14 cellular contexts compared by ENCODE assay signal in the genomic region with DNA sequence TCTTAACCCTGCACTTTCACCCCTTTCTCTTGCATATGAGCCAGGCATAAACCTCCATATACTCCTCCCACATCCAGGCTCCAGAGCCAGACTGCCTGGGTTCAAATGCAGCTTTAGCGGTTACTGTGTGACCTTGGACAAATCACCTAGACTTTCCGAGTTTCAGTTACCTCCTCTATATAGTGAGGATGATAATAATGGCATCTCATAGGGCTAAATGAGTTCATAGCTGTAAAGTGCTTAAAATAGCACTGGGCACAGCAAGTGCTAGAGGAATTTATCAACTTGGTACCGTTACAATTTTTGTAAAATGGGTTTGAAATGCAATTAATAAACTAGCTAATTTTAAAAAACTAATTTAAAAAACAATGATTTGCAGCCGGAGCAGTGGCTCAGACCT. TPM values are rescaled to one million over a fixed set of nuclear protein-coding genes. Genes with fewer than 3 reads are reported as not detected.
DNase-seq lines count a peak whose midpoint lies in the region; ATAC-seq, FAIRE-seq and TF ChIP-seq lines count a peak whose summit lies in the region.
"Had no signal": no experiment of that assay in that cellular context is flagged by ENCODE, and none has a peak within 500 bp of the region (broad histone marks: within the 10 kb centered on the region; RNA-seq: fewer than 3 reads in every experiment).

No MANE protein-coding gene starts in this region.

- no peaks in the 10 kb centered on the region for H3K9me3 Mint-ChIP-seq in endothelial cell (ENCODE audit: unreplicated experiment)

- no peak overlapping the region for H3K27ac ChIP-seq in HepG2 (ENCODE audit: extremely low read length, insufficient read depth, low read length)
- no peak overlapping the region for H3K27ac ChIP-seq in right lobe of liver
- H3K27ac ChIP-seq in OCI-LY3 (ENCODE audit: low read length) = peak overlapping the region; percentile 70; the same call in 1 of the 2 replicates
- H3K27ac ChIP-seq in skeletal muscle tissue (ENCODE audit: low read depth, low read length) = peak overlapping the region; percentile 69

- no peak overlapping the region for H3K4me3 Mint-ChIP-seq in endothelial cell (ENCODE audit: unreplicated experiment)

- intact Hi-C loops in HepG2 (cut with micrococcal nuclease; ENCODE audit: unreplicated experiment) (no loop called here), right lobe of liver (cut with DNase I) (loop anchor here (5.0 to 10.0 kb wide), 2 partner anchors 107 to 245 kb away; no protein-coding TSS in a partner anchor)

- no peak for TF ChIP-seq EP300 in HepG2 (IDR thresholded peaks at IDR 0.05; ENCODE audit: low read depth in 2 of 2, low read length in 2 of 2)
- no peak for TF ChIP-seq EP300 in HepG2 (CRISPR knock-in tag; IDR thresholded peaks at IDR 0.05; ENCODE audit: borderline replicate concordance)

- 97% methylated on average over 4 of the region's 4 CpGs for WGBS in HepG2 (ENCODE audit: low lambda C conversion rate)
- 72% methylated on average over 4 of the region's 4 CpGs for WGBS in right lobe of liver (ENCODE audit: insufficient coverage, low coverage, low lambda C conversion rate, missing lambda C conversion rate)

- no peak overlapping the region for H3K4me2 ChIP-seq in HepG2 (ENCODE audit: low read depth, low read length)
- H3K4me2 ChIP-seq in OCI-LY3 (ENCODE audit: low read length) = no peak overlapping the region

- ATAC-seq in HepG2 (no peak), right lobe of liver (no peak), left lobe of liver (no peak)

- H3K4me3 ChIP-seq in HepG2 (replicated peaks in 1 of 3; ENCODE audit: insufficient read depth in 1 of 3, low read depth in 2 of 3, low read length in 3 of 3) (no peak overlapping the region), right lobe of liver (no peak overlapping the region), OCI-LY3 (ENCODE audit: low read length) (no peak overlapping the region), skeletal muscle tissue (ENCODE audit: low read length in 3 of 3) (no peak overlapping the region)
- H3K4me3 ChIP-seq: A549 had no signal

- in situ Hi-C loops in HepG2 (cut with HindIII; ENCODE audit: extremely low pct_ligation_motif_present, low pct_unique_long_range_greater_than_20kb) = no loop called here

- CTCF ChIA-PET in HepG2 (lab: Yijun Ruan, JAX; ENCODE audit: low intra/inter-chr PET ratio, low total read pairs) = no interaction called here

- TF ChIP-seq RAD21 in HepG2 (CRISPR knock-in tag; IDR thresholded peaks at IDR 0.05) = no peak

- peaks cover 4% of the 10 kb centered on the region for H3K27me3 Mint-ChIP-seq in endothelial cell (ENCODE audit: unreplicated experiment)

- peaks cover 35% of the 10 kb centered on the region for H3K36me3 Mint-ChIP-seq in endothelial cell (ENCODE audit: low read depth, unreplicated experiment)

- POLR2A ChIA-PET in HepG2 (lab: Yijun Ruan, JAX) = interaction anchor here (0.6 kb wide), 1 partner anchor 117 kb away, joined by 3 read pairs; no protein-coding TSS in a partner anchor

- H3K9ac ChIP-seq in HepG2 (ENCODE audit: insufficient read depth, low read depth, low read length) = no peak overlapping the region
- H3K9ac ChIP-seq in OCI-LY3 (ENCODE audit: low read length) = no peak overlapping the region
- peak overlapping the region in 2 of 3 donors; percentile 76 to 80 for H3K9ac ChIP-seq in skeletal muscle tissue (ENCODE audit: low read depth in 1 of 3, low read length in 3 of 3)

- peaks cover 14 to 71% of the 10 kb centered on the region in 2 experiments for H3K36me3 ChIP-seq in HepG2 (replicated peaks in 1 of 2; ENCODE audit: control insufficient read depth in 1 of 2, insufficient read depth in 2 of 2, low read length in 2 of 2)
- peaks cover 0 to 33% (median 15%) of the 10 kb centered on the region in 4 donors for H3K36me3 ChIP-seq in right lobe of liver
- H3K36me3 ChIP-seq in OCI-LY3 (replicated peaks; ENCODE audit: low read depth, low read length) = peaks cover 58% of the 10 kb centered on the region
- H3K36me3 ChIP-seq in skeletal muscle tissue (ENCODE audit: control insufficient read depth in 3 of 3, insufficient read depth in 3 of 3, low read length in 3 of 3) = peaks cover 4 to 25% (median 5%) of the 10 kb centered on the region in 3 donors

- peak overlapping the region; percentile 55 for H3K27ac Mint-ChIP-seq in endothelial cell (ENCODE audit: unreplicated experiment)

- DNase-seq in HepG2 (ENCODE audit: low spot score) (no peak), right lobe of liver (no peak), endothelial cell (ENCODE audit: low spot score) (no peak), left lobe of liver (ENCODE audit: low spot score) (no peak), SHP77 (lab: John Stamatoyannopoulos, UW) (no peak)
- DNase-seq in stimulated activated CD4-positive, alpha-beta T cell treated with anti-CD3 and anti-CD28 coated beads, Interleukin-4, amount 100 ng/mL, for 24 hours = no peak
- DNase-seq: EL, NCI-H1436 treated with DMSO at 0.1 percent for 48 hours, NCI-H2029 treated with DMSO at 0.1 percent for 48 hours, NCI-H510A treated with DMSO at 0.1 percent for 48 hours, SHP77 treated with DMSO at 0.1 percent for 48 hours had no signal

- TF ChIP-seq CTCF in HepG2 (CRISPR knock-in tag; IDR thresholded peaks at IDR 0.05) (no peak), right lobe of liver (IDR thresholded peaks at IDR 0.05) (no peak), OCI-LY3 (IDR thresholded peaks at IDR 0.05; ENCODE audit: low read depth, low read length) (no peak), endothelial cell (IDR thresholded peaks at IDR 0.05; ENCODE audit: unreplicated experiment) (no peak)

- no peaks in the 10 kb centered on the region for H3K27me3 ChIP-seq in HepG2 (ENCODE audit: control insufficient read depth in 1 of 2, insufficient read depth in 2 of 2, low read length in 2 of 2)
- H3K27me3 ChIP-seq in right lobe of liver = no peaks in the 10 kb centered on the region
- no peaks in the 10 kb centered on the region for H3K27me3 ChIP-seq in OCI-LY3 (ENCODE audit: low read depth, low read length)
- H3K27me3 ChIP-seq in skeletal muscle tissue (ENCODE audit: control insufficient read depth in 3 of 3, insufficient read depth in 3 of 3, low read length in 3 of 3) = no peaks in the 10 kb centered on the region

- H3K4me1 Mint-ChIP-seq in endothelial cell (ENCODE audit: unreplicated experiment) = peaks cover 9% of the 10 kb centered on the region

- peaks cover 34% of the 10 kb centered on the region for H3K4me1 ChIP-seq in HepG2 (ENCODE audit: insufficient read depth, low read length)
- no peaks in the 10 kb centered on the region for H3K4me1 ChIP-seq in right lobe of liver
- peaks cover 64% of the 10 kb centered on the region for H3K4me1 ChIP-seq in OCI-LY3 (ENCODE audit: low read length)
- H3K4me1 ChIP-seq in skeletal muscle tissue (ENCODE audit: control insufficient read depth in 3 of 3, insufficient read depth in 3 of 3, low read length in 3 of 3) = peaks cover 11 to 29% (median 17%) of the 10 kb centered on the region in 3 donors

- H3K79me2 ChIP-seq in HepG2 (ENCODE audit: insufficient read depth, low read length) = no peaks in the 10 kb centered on the region
- H3K79me2 ChIP-seq in OCI-LY3 (ENCODE audit: low read length) = peaks cover 11% of the 10 kb centered on the region; the same call in 1 of the 2 replicates

- no TSS peak for BruUV-seq in HepG2 (replicated peaks; lab: Mats Ljungman, UMichigan)

- H3K9me3 ChIP-seq in HepG2 (ENCODE audit: low read length) = no peaks in the 10 kb centered on the region
- H3K9me3 ChIP-seq in right lobe of liver = no peaks in the 10 kb centered on the region
- H3K9me3 ChIP-seq in OCI-LY3 (ENCODE audit: insufficient read depth, low read length) = no peaks in the 10 kb centered on the region
- no peaks in the 10 kb centered on the region for H3K9me3 ChIP-seq in skeletal muscle tissue (ENCODE audit: control insufficient read depth in 3 of 3, low read length in 3 of 3)
- H3K9me3 ChIP-seq: A549 had no signal

- H4K20me1 ChIP-seq in HepG2 (ENCODE audit: insufficient read depth, low read length) (no peaks in the 10 kb centered on the region), OCI-LY3 (ENCODE audit: insufficient read depth, low read length) (peaks cover 24% of the 10 kb centered on the region)

- TF ChIP-seq POLR2A in HepG2 (IDR thresholded peaks at IDR 0.05; ENCODE audit: insufficient read depth in 1 of 2, low read depth in 2 of 2, low read length in 2 of 2) = no peak
- no peak for TF ChIP-seq POLR2A in right lobe of liver (IDR thresholded peaks at IDR 0.05)

- FAIRE-seq in HepG2 (lab: Jason Lieb, UNC) = no peak
- FAIRE-seq: A549 had no signal

- H2AFZ ChIP-seq in HepG2 (ENCODE audit: low read length) (no peak overlapping the region), OCI-LY3 (ENCODE audit: low read depth, low read length) (no peak overlapping the region)

TF ChIP-seq in HepG2, 621 proteins besides CTCF, POLR2A, EP300 and RAD21:
- TF ChIP-seq RBM22 (optimal IDR thresholded peaks at IDR 0.05; ENCODE audit: low read length) (peak; percentile 20), ATRX (CRISPR knock-in tag; IDR thresholded peaks at IDR 0.05; ENCODE audit: borderline replicate concordance) (no peak)

RNA-seq across cellular contexts. Expression of gene DGKI, which starts 53.4 kb away (rescaled TPM):
- 0.09 TPM in 1 of 2 replicates, not detected in the other for total RNA-seq in HepG2 (2016; rRNA removed; fragmentation: Illumina TruSeq; extraction: Trizol)
- not detected in 2 replicates for total RNA-seq in HepG2 (2016; cell fraction: cytosol; rRNA removed; fragmentation: Illumina TruSeq; extraction: Trizol; ENCODE audit: low read depth)
- total RNA-seq in HepG2 (2016; cell fraction: insoluble cytoplasmic fraction; rRNA removed; fragmentation: Illumina TruSeq; extraction: Trizol) = 0.24 TPM in 1 of 2 replicates, not detected in the other
- total RNA-seq in HepG2 (2016; cell fraction: membrane; rRNA removed; fragmentation: Illumina TruSeq; extraction: Trizol) = 0.03 TPM in 1 of 2 replicates, not detected in the other
- total RNA-seq in HepG2 (2016; cell fraction: nucleus; rRNA removed; fragmentation: Illumina TruSeq; extraction: Trizol) = 0.06 and 0.25 TPM in 2 replicates
- polyA plus RNA-seq in HepG2 (2011; rRNA removed) = 0.17 TPM in 1 of 2 replicates, not detected in the other
- polyA plus RNA-seq in HepG2 (2011; cell fraction: cytosol; rRNA removed) = not detected in 2 replicates
- 0.19 and 0.29 TPM in 2 replicates for polyA plus RNA-seq in HepG2 (2011; cell fraction: nucleus; rRNA removed)
- polyA plus RNA-seq in HepG2 (2012) = 0.11 TPM in 1 of 2 replicates, not detected in the other
- polyA plus RNA-seq in HepG2 (2016; cell fraction: cytosol; fragmentation: Illumina TruSeq; extraction: Trizol; ENCODE audit: low read depth) = not detected in 2 replicates
- not detected in 2 replicates for polyA plus RNA-seq in HepG2 (2016; cell fraction: insoluble cytoplasmic fraction; fragmentation: Illumina TruSeq; extraction: Trizol; ENCODE audit: low read depth)
- not detected in 2 replicates for polyA plus RNA-seq in HepG2 (2016; cell fraction: membrane; fragmentation: Illumina TruSeq; extraction: Trizol; ENCODE audit: low read depth)
- not detected in 2 replicates for polyA plus RNA-seq in HepG2 (2016; cell fraction: nucleus; fragmentation: Illumina TruSeq; extraction: Trizol; ENCODE audit: insufficient read depth, low read depth)
- not detected in 2 replicates for polyA minus RNA-seq in HepG2 (2011; rRNA and poly(A)+ RNA removed; ENCODE audit: low replicate concordance)
- polyA minus RNA-seq in HepG2 (2011; cell fraction: cytosol; rRNA and poly(A)+ RNA removed) = not detected in 2 replicates
- polyA minus RNA-seq in HepG2 (2011; cell fraction: nucleus; rRNA and poly(A)+ RNA removed) = 1.4 and 1.7 TPM in 2 replicates
- total RNA-seq in right lobe of liver = under 1 TPM in 5 of 6 experiments, not detected in 1; 0.05 to 0.35 (median 0.06) TPM
- 0.69 TPM for total RNA-seq in endothelial cell (ENCODE audit: unreplicated experiment)
- 1.0 TPM for total RNA-seq in skeletal muscle tissue
- total RNA-seq in left lobe of liver = 0.35 TPM

Comparison
In these comparisons a context has a peak if more than half of its experiments do, and no peak if none do; other contexts are left out.
1. H3K27ac ChIP-seq: peak in OCI-LY3 (single experiment) and skeletal muscle tissue (single experiment); none in HepG2 (single experiment) and right lobe of liver (0 of 3).
2. H3K9ac ChIP-seq: peak in skeletal muscle tissue (2 of 3); none in HepG2 (single experiment) and OCI-LY3 (single experiment).